ENCODE assay signal across 9 cellular contexts in genomic region chr9:12723409-12724028, GRCh38. TPM values are rescaled to one million over a fixed set of nuclear protein-coding genes. Genes with fewer than 3 reads are reported as not detected.
DNase-seq lines count a peak whose midpoint lies in the region; ATAC-seq and TF ChIP-seq lines count a peak whose summit lies in the region.
"Had no signal": no experiment of that assay in that cellular context is flagged by ENCODE, and none has a peak within 500 bp of the region (broad histone marks: within the 10 kb centered on the region; RNA-seq: fewer than 3 reads in every experiment).

No MANE protein-coding gene starts in this region.

- H3K4me1 ChIP-seq in Panc1 (ENCODE audit: control insufficient read depth, insufficient read depth, low read length) (no peaks in the 10 kb centered on the region), tibial nerve (no peaks in the 10 kb centered on the region)

- in situ Hi-C loops in Panc1 (cut with HindIII; ENCODE audit: low pct_unique_long_range_greater_than_20kb, low sequenced_read_pairs): no loop called here

- no peak for TF ChIP-seq EP300 in tibial nerve (IDR thresholded peaks at IDR 0.05)

- peak; percentile 26; the same call in 1 of the 2 replicates for TF ChIP-seq CTCF in Panc1 (IDR thresholded peaks at IDR 0.05)
- peak; percentile 49 for TF ChIP-seq CTCF in fibroblast of villous mesenchyme (IDR thresholded peaks at IDR 0.05; ENCODE audit: insufficient read depth, low read depth, low read length)
- peak; percentile 21 to 52 (median 48) for TF ChIP-seq CTCF in tibial nerve (IDR thresholded peaks at IDR 0.05)

- CTCF ChIA-PET in Panc1 (lab: Charles Lee): no interaction called here

- 55 to 60% methylated on average over 5 of the region's 5 CpGs for WGBS in tibial nerve, 2 donors

- DNase-seq in NCI-H2171 treated with DMSO at 0.1 percent for 48 hours (lab: John Stamatoyannopoulos, UW): peak; percentile 15
- no peak for DNase-seq in NCI-H2171 (lab: John Stamatoyannopoulos, UW)
- DNase-seq in Panc1 (ENCODE audit: low read depth, low spot score): no peak
- peak; percentile 47 for DNase-seq in fibroblast of villous mesenchyme (ENCODE audit: low read depth)
- no peak for DNase-seq in tibial nerve (ENCODE audit: low spot score in 2 of 2)
- DNase-seq in NK-92 treated with Interleukin-12 subunit alpha and Interleukin-12 subunit beta, amount 100 ng/mL, for 24 hours (lab: John Stamatoyannopoulos, UW): no peak
- DNase-seq: CD8-positive, alpha-beta memory T cell had no signal

- ATAC-seq in Panc1: no peak
- no peak for ATAC-seq in GM21526 (IDR thresholded peaks at IDR 0.05; ENCODE audit: low FRiP score, unreplicated experiment)
- no peak for ATAC-seq in GM19467 (IDR thresholded peaks at IDR 0.05; ENCODE audit: unreplicated experiment)

- TF ChIP-seq POLR2A in tibial nerve (IDR thresholded peaks at IDR 0.05): no peak

- H3K27ac ChIP-seq in Panc1 (ENCODE audit: low read length) (no peak overlapping the region), tibial nerve (no peak overlapping the region)

- no TSS peak for BruUV-seq in Panc1 (replicated peaks; lab: Mats Ljungman, UMichigan)

- H3K9me3 ChIP-seq in Panc1 (ENCODE audit: control insufficient read depth, insufficient read depth, low read depth, low read length): no peaks in the 10 kb centered on the region
- no peaks in the 10 kb centered on the region for H3K9me3 ChIP-seq in tibial nerve

- H3K27me3 ChIP-seq in Panc1 (ENCODE audit: control insufficient read depth, insufficient read depth, low read length) (no peaks in the 10 kb centered on the region), tibial nerve (no peaks in the 10 kb centered on the region)

- intact Hi-C loops in Panc1 (cut with micrococcal nuclease; ENCODE audit: unreplicated experiment): loop anchor here (2.0 kb wide), 1 partner anchor 159 kb away; no protein-coding TSS in a partner anchor

- POLR2A ChIA-PET in Panc1 (lab: Charles Lee): no interaction called here

- no peak overlapping the region for H3K4me3 ChIP-seq in Panc1 (ENCODE audit: low read depth in 2 of 2, low read length in 2 of 2)
- no peak overlapping the region for H3K4me3 ChIP-seq in fibroblast of villous mesenchyme (ENCODE audit: low read depth, low read length)
- no peak overlapping the region for H3K4me3 ChIP-seq in tibial nerve

- H3K36me3 ChIP-seq in Panc1 (ENCODE audit: control insufficient read depth, insufficient read depth, low read length) (no peaks in the 10 kb centered on the region), tibial nerve (no peaks in the 10 kb centered on the region)

RNA-seq across cellular contexts. Expression of gene TYRP1, which starts 30.3 kb away (rescaled TPM):
- total RNA-seq in Panc1 (2021; ENCODE audit: unreplicated experiment) (0.23 TPM), fibroblast of villous mesenchyme (0.43 and 2.9 TPM in 2 replicates), tibial nerve (not detected)
- polyA plus RNA-seq in Panc1 (2012; ENCODE audit: insufficient read length): not detected
- total RNA-seq: CD8-positive, alpha-beta memory T cell had no signal
- polyA plus RNA-seq: CD8-positive, alpha-beta memory T cell had no signal

RNA-seq across cellular contexts. Expression of gene LURAP1L, which starts 51.3 kb away (rescaled TPM):
- total RNA-seq in Panc1 (2021; ENCODE audit: unreplicated experiment) (6.8 TPM), fibroblast of villous mesenchyme (38.0 and 49.0 TPM in 2 replicates), tibial nerve (10 to 100 TPM; 12.5 to 22.8 (median 14.3) TPM)
- 4.3 TPM for polyA plus RNA-seq in Panc1 (2012; ENCODE audit: insufficient read length)
- total RNA-seq: CD8-positive, alpha-beta memory T cell had no signal
- polyA plus RNA-seq: CD8-positive, alpha-beta memory T cell had no signal

Comparison
In these comparisons a context has a peak if more than half of its experiments do, and no peak if none do; other contexts are left out.
1. DNase-seq: peak in NCI-H2171 treated with DMSO at 0.1 percent for 48 hours (single experiment) and fibroblast of villous mesenchyme (single experiment); none in NCI-H2171 (single experiment), Panc1 (single experiment), tibial nerve (0 of 2) and NK-92 treated with Interleukin-12 subunit alpha and Interleukin-12 subunit beta, amount 100 ng/mL, for 24 hours (single experiment).
2. Peak in every context shown above with its lines, with median percentiles within 50 percentile points of each other: CTCF ChIP-seq.